In the genomic region with DNA sequence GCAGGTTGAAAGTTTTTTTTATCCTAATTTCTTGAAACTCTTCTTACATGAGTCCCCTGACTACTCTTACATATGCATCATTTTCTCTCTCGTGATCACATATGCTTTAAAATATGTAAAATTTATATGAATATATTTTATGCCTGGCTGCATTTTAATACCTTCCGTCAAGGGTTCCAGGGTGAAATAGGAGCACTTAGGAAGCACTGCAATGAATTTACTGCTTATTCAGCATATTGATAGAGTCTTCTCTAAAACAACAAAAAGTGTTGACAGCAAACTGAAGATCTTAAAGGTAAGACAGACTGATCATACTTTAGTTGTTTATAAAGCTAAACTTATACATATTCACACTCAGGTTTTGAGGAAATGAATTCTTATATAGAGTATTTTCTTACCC, we compare ENCODE assay signal across 29 cellular contexts.
"Had no signal": no experiment of that assay in that cellular context is flagged by ENCODE, and none has a peak within 500 bp of the region (broad histone marks: within the 10 kb centered on the region; RNA-seq: fewer than 3 reads in every experiment).

No MANE protein-coding gene starts in this region.

- H3K4me1 ChIP-seq: body of pancreas, breast epithelium had no signal

- H3K27me3 ChIP-seq: body of pancreas, brain microvascular endothelial cell, breast epithelium had no signal

- H3K9me3 ChIP-seq: body of pancreas, breast epithelium had no signal

- H3K36me3 ChIP-seq: brain microvascular endothelial cell, breast epithelium had no signal

- DNase-seq: activated B cell treated with CpG ODN at 0.5 μM for 24 hours; activated CD4-positive, alpha-beta memory T cell treated with anti-CD3 and anti-CD28 coated beads for 36 hours; activated CD4-positive, alpha-beta T cell treated with anti-CD3 and anti-CD28 coated beads for 4 hours; activated CD4-positive, alpha-beta T cell treated with anti-CD3 and anti-CD28 coated beads, Interleukin-2, amount 10 ng/mL, durations not matched to agents 24 days and 14 days; activated CD4-positive, alpha-beta T cell treated with anti-CD3 and anti-CD28 coated beads, Interleukin-2, amount 50 U/mL, for 1 hour; activated CD4-positive, alpha-beta T cell treated with anti-CD3 and anti-CD28 coated beads, Interleukin-2, amount 50 U/mL, for 4 hours; activated CD4-positive, CD25-positive, alpha-beta regulatory T cell treated with anti-CD3 and anti-CD28 coated beads, Interleukin-2, amount 50 U/mL, for 72 hours; activated CD8-positive, alpha-beta memory T cell treated with anti-CD3 and anti-CD28 coated beads, Interleukin-2, amount 50 U/mL, for 4 hours; activated CD8-positive, alpha-beta T cell treated with anti-CD3 and anti-CD28 coated beads for 36 hours; activated effector memory CD4-positive, alpha-beta T cell treated with Interleukin-2 at 50 U/mL for 16 hours; activated gamma-delta T cell; activated naive CD4-positive, alpha-beta T cell treated with anti-CD3 and anti-CD28 coated beads, Interleukin-2, amount 10 ng/mL, durations not matched to agents 7 days and 5 days; activated naive CD4-positive, alpha-beta T cell treated with Interleukin-2 at 50 U/mL for 16 hours; activated naive CD8-positive, alpha-beta T cell treated with anti-CD3 and anti-CD28 coated beads, Interleukin-2, amount 10 ng/mL, durations not matched to agents 7 days and 5 days; activated naive CD8-positive, alpha-beta T cell treated with anti-CD3 and anti-CD28 coated beads, Interleukin-2, amount 50 U/mL, for 24 hours; activated T-cell treated with anti-CD3 and anti-CD28 coated beads for 4 hours; activated T-cell treated with anti-CD3 and anti-CD28 coated beads, Interleukin-2, amount 50 U/mL, for 1 hour; activated T-cell treated with anti-CD3 and anti-CD28 coated beads, Interleukin-2, amount 50 U/mL, for 4 hours; aorta; body of pancreas; brain microvascular endothelial cell; central memory CD4-positive, alpha-beta T cell; T-helper 2 cell; T-helper 9 cell had no signal

- FAIRE-seq: astrocyte, colon, TTC549 had no signal

- ATAC-seq: activated CD8-positive, alpha-beta T cell treated with anti-CD3 and anti-CD28 coated beads for 36 hours; activated naive CD8-positive, alpha-beta T cell treated with anti-CD3 and anti-CD28 coated beads, Interleukin-2, amount 50 U/mL, for 24 hours; activated T-cell treated with anti-CD3 and anti-CD28 coated beads, Interleukin-2, amount 50 U/mL, for 4 hours; body of pancreas had no signal

- H3K4me3 ChIP-seq: body of pancreas, breast epithelium had no signal

- H3K27ac ChIP-seq: body of pancreas, brain microvascular endothelial cell, breast epithelium, VCaP had no signal
